Comparison of ENCODE assay signal across 8 cellular contexts in genomic region chr11:6418199-6418957, GRCh38. TPM values are rescaled to one million over a fixed set of nuclear protein-coding genes. Genes with fewer than 3 reads are reported as not detected.
DNase-seq lines count a peak whose midpoint lies in the region; ATAC-seq, FAIRE-seq and TF ChIP-seq lines count a peak whose summit lies in the region.

No MANE protein-coding gene starts in this region.

- H3K36me3 ChIP-seq in HUES48 (ENCODE audit: control insufficient read depth, insufficient read depth, low read length) (no peaks in the 10 kb centered on the region), H1 (ENCODE audit: control insufficient read depth in 2 of 4, insufficient read depth in 4 of 4, low read length in 3 of 4) (no peaks in the 10 kb centered on the region)

- H3K4me2 ChIP-seq in H1 (ENCODE audit: insufficient read depth in 1 of 2, low read depth in 2 of 2, low read length in 2 of 2), result peak overlapping the region; percentile 68 to 90

- H3K4me3 ChIP-seq in HUES48 (ENCODE audit: low read depth, low read length), result peak overlapping the region; percentile 85
- peak overlapping the region; percentile 78 to 97 (median 86) for H3K4me3 ChIP-seq in H1 (ENCODE audit: extremely low read depth in 1 of 4, insufficient read depth in 2 of 4, low read depth in 3 of 4, low read length in 4 of 4)

- H3K27ac ChIP-seq in HUES48 (ENCODE audit: low read depth, low read length) (no peak overlapping the region), H1 (ENCODE audit: low read depth, low read length) (no peak overlapping the region)

- no peak for FAIRE-seq in H1 (lab: Jason Lieb, UNC)

- no peak overlapping the region; the same call in 1 of the 2 replicates for H3K18ac ChIP-seq in H1 (ENCODE audit: extremely low read depth, low read length)

- peaks cover 3% of the 10 kb centered on the region; the same call in 1 of the 2 replicates for H3K4me1 ChIP-seq in HUES48 (ENCODE audit: control insufficient read depth, insufficient read depth, low read length)
- peaks cover 2 to 5% (median 4%) of the 10 kb centered on the region in 4 experiments; a peak in 4 of 7 replicates for H3K4me1 ChIP-seq in H1 (replicated peaks in 1 of 4; ENCODE audit: control insufficient read depth in 3 of 4, insufficient read depth in 4 of 4, low read length in 3 of 4)

- H2BK15ac ChIP-seq in H1 (ENCODE audit: low read length), result no peak overlapping the region

- TF ChIP-seq EP300 in H1 (IDR thresholded peaks at IDR 0.05; ENCODE audit: borderline replicate concordance in 1 of 2, low read depth in 2 of 2, low read length in 2 of 2), result no peak

- H3K4me1 Mint-ChIP-seq in naive thymus-derived CD8-positive, alpha-beta T cell, result peaks cover 6 to 12% (median 10%) of the 10 kb centered on the region in 4 donors
- peaks cover 7% of the 10 kb centered on the region for H3K4me1 Mint-ChIP-seq in T-helper 17 cell

- peak overlapping the region; percentile 51 for H4K5ac ChIP-seq in H1 (ENCODE audit: insufficient read length, low read depth, low read length)

- H3K9me3 ChIP-seq in HUES48 (ENCODE audit: control insufficient read depth, insufficient read depth, low read length) (no peaks in the 10 kb centered on the region), H1 (ENCODE audit: insufficient read depth in 2 of 2, low read depth in 1 of 2, low read length in 1 of 2) (no peaks in the 10 kb centered on the region), T-helper 17 cell (ENCODE audit: control insufficient read depth, low read length, poor library complexity, severe bottlenecking) (no peaks in the 10 kb centered on the region)

- no peak overlapping the region for H3K23ac ChIP-seq in H1 (ENCODE audit: insufficient read length)

- TF ChIP-seq RAD21 in H1 (IDR thresholded peaks at IDR 0.05 in 1 of 2, conservative IDR thresholded peaks at IDR 0.05 in 1 of 2; ENCODE audit: low read depth in 2 of 2, low read length in 2 of 2), result no peak

- peaks cover 18% of the 10 kb centered on the region for H3K27me3 ChIP-seq in HUES48 (ENCODE audit: control insufficient read depth, insufficient read depth, low read length)
- H3K27me3 ChIP-seq in H1 (replicated peaks in 1 of 4; ENCODE audit: control insufficient read depth in 3 of 4, extremely low read depth in 1 of 4, insufficient read depth in 3 of 4, low read length in 3 of 4), result peaks cover 1 to 13% (median 7%) of the 10 kb centered on the region in 4 experiments

- no peaks in the 10 kb centered on the region for H3K9me3 Mint-ChIP-seq in naive thymus-derived CD8-positive, alpha-beta T cell

- peak overlapping the region; percentile 60; the same call in 1 of the 2 replicates for H2AFZ ChIP-seq in H1 (ENCODE audit: low read length)

- POLR2A ChIA-PET in H1 (lab: Charles Lee; ENCODE audit: partially characterized antibody), result interaction anchor here (0.6 to 2.5 kb wide), 5 partner anchors 13 to 1069 kb away, joined by 3 to 10 read pairs (median 3); no protein-coding TSS in a partner anchor
- POLR2A ChIA-PET in naive thymus-derived CD8-positive, alpha-beta T cell (lab: Charles Lee), result interaction anchor here (1.0 to 13.6 kb wide), 9 partner anchors 8 to 40 kb away, joined by 5 to 421 read pairs (median 10); partner anchors contain the start of gene SMPD1

- in situ Hi-C loops in GM13976 (cut with MboI; ENCODE audit: low sequenced_read_pairs, unreplicated experiment), result no loop called here
- in situ Hi-C loops in KBM-7 (cut with MboI; ENCODE audit: low pct_unique_long_range_greater_than_20kb, low sequenced_read_pairs), result no loop called here

- no peak overlapping the region for H2AK5ac ChIP-seq in H1 (ENCODE audit: low read depth, low read length)

- H2BK5ac ChIP-seq in H1 (ENCODE audit: low read depth, low read length), result peak overlapping the region; percentile 52; the same call in 1 of the 2 replicates

- no peak for TF ChIP-seq POLR2A in H1 (IDR thresholded peaks at IDR 0.05; ENCODE audit: control extremely low read depth in 1 of 2, low read depth in 2 of 2, low read length in 2 of 2)

- no peak overlapping the region for H3K56ac ChIP-seq in H1 (replicated peaks; ENCODE audit: insufficient read length, low read depth, low read length)

- H2BK12ac ChIP-seq in H1 (ENCODE audit: low read depth, low read length), result peak overlapping the region; percentile 39; the same call in 1 of the 2 replicates

- H3K4me3 Mint-ChIP-seq in naive thymus-derived CD8-positive, alpha-beta T cell, result peak overlapping the region in 1 of 10 donors; percentile 43
- no peak overlapping the region for H3K4me3 Mint-ChIP-seq in T-helper 17 cell

- peak overlapping the region; percentile 4; the same call in 1 of the 2 replicates for H4K8ac ChIP-seq in H1 (ENCODE audit: extremely low read depth, insufficient read depth, low read length)

- H3K36me3 Mint-ChIP-seq in naive thymus-derived CD8-positive, alpha-beta T cell, result no peaks in the 10 kb centered on the region
- peaks cover 3% of the 10 kb centered on the region for H3K36me3 Mint-ChIP-seq in T-helper 17 cell (ENCODE audit: low read depth)

- DNase-seq in GM03348 (ENCODE audit: low spot score), result peak; percentile 44
- DNase-seq in H1 (ENCODE audit: low read depth in 1 of 2, low spot score in 2 of 2), result no peak
- DNase-seq in naive thymus-derived CD8-positive, alpha-beta T cell, result peak in 2 of 10 donors; percentile 23 to 29
- DNase-seq in GM13976 (ENCODE audit: low spot score), result no peak
- no peak for DNase-seq in T-helper 17 cell
- no peak for DNase-seq in dedifferentiated amniotic fluid mesenchymal stem cell (ENCODE audit: extremely low spot score)
- no peak for DNase-seq in KBM-7

- ATAC-seq in naive thymus-derived CD8-positive, alpha-beta T cell, result peak; percentile 3 to 12
- ATAC-seq in T-helper 17 cell, result no peak

- no peak overlapping the region for H2BK120ac ChIP-seq in H1 (replicated peaks; ENCODE audit: low read depth, low read length)

- no peak overlapping the region for H3K4ac ChIP-seq in H1 (replicated peaks; ENCODE audit: insufficient read length, low read depth, low read length)

- peak overlapping the region; percentile 66 for H4K91ac ChIP-seq in H1 (replicated peaks; ENCODE audit: insufficient read length, low read length)

- H4K20me1 ChIP-seq in H1 (replicated peaks in 1 of 2; ENCODE audit: control insufficient read depth in 1 of 2, insufficient read depth in 2 of 2, low read length in 2 of 2), result no peaks in the 10 kb centered on the region

- no peak for TF ChIP-seq CTCF in H1 (IDR thresholded peaks at IDR 0.05; ENCODE audit: control extremely low read depth in 1 of 3, insufficient read depth in 1 of 3, low read depth in 1 of 3, low read length in 3 of 3)
- TF ChIP-seq CTCF in GM13976 (IDR thresholded peaks at IDR 0.05; ENCODE audit: borderline replicate concordance, control extremely low read depth, extremely low read depth, insufficient read depth, missing control alignments), result no peak

- peaks cover 0 to 15% (median under 1%) of the 10 kb centered on the region in 5 donors for H3K27me3 Mint-ChIP-seq in naive thymus-derived CD8-positive, alpha-beta T cell
- H3K27me3 Mint-ChIP-seq in T-helper 17 cell, result peaks cover 14% of the 10 kb centered on the region

- H3K79me1 ChIP-seq in H1 (ENCODE audit: low read depth, low read length), result 0 out of 2 replicates have a peak, but pooled peaks cover 2% of the 10 kb centered on the region

- H3K79me2 ChIP-seq in H1 (ENCODE audit: control insufficient read depth in 1 of 2, insufficient read depth in 2 of 2, low read length in 2 of 2), result no peaks in the 10 kb centered on the region

- H3K14ac ChIP-seq in H1 (ENCODE audit: insufficient read length), result no peak overlapping the region

- no peak overlapping the region for H2BK20ac ChIP-seq in H1 (ENCODE audit: low read length)

- H3K23me2 ChIP-seq in H1 (ENCODE audit: low read depth, low read length), result peaks cover 3% of the 10 kb centered on the region; the same call in 1 of the 2 replicates

- 30% methylated on average over 12 of the region's 40 CpGs; no CpG with 5 or more reads in 1 of the 2 experiments for WGBS in H1 (ENCODE audit: extremely low coverage in 1 of 2, insufficient coverage in 1 of 2, insufficient read length in 1 of 2, insufficient replicate concordance in 2 of 2, low coverage in 1 of 2, low lambda C conversion rate in 2 of 2, missing lambda C conversion rate in 1 of 2), 2 experiments

- peak overlapping the region; percentile 43; the same call in 1 of the 2 replicates for H3K9ac ChIP-seq in HUES48 (ENCODE audit: low read depth, low read length)
- peak overlapping the region in 1 of 4 experiments; percentile 36; a peak in 1 of 7 replicates for H3K9ac ChIP-seq in H1 (replicated peaks in 1 of 4; ENCODE audit: extremely low read depth in 1 of 4, low read depth in 3 of 4, low read length in 3 of 4)

- H3K27ac Mint-ChIP-seq in naive thymus-derived CD8-positive, alpha-beta T cell, result no peak overlapping the region
- no peak overlapping the region for H3K27ac Mint-ChIP-seq in T-helper 17 cell

- CTCF ChIA-PET in H1 (lab: Charles Lee; ENCODE audit: partially characterized antibody), result interaction anchor here (0.6 to 10.1 kb wide), 8 partner anchors 8 to 319 kb away, joined by 3 to 78 read pairs (median 5); partner anchors contain the start of gene HPX

RNA-seq across cellular contexts. Expression of gene APBB1, which starts 0.5 kb away (rescaled TPM):
- total RNA-seq in H1 (2021; fragmentation: NEBNext Ultra II Directional; extraction: Animal tissue kit (Norgen Biotek cat#: 25700)), result 23.6 and 23.9 TPM in 2 replicates
- polyA plus RNA-seq in H1 (2011; rRNA removed), result 33.1 and 44.7 TPM in 2 replicates
- 34.1 TPM for polyA plus RNA-seq in H1 (2011; cell fraction: cytosol; rRNA removed)
- 50.6 TPM for polyA plus RNA-seq in H1 (2011; cell fraction: nucleus; rRNA removed)
- polyA plus RNA-seq in H1 (2012, experiment 1 of 2), result 17.4 to 30.9 TPM (median 28.2 TPM) in 4 replicates
- 32.6 TPM for polyA plus RNA-seq in H1 (2012, experiment 2 of 2)
- 12.2 TPM for polyA plus RNA-seq in H1 (2013, experiment 1 of 2)
- 10.9 TPM for polyA plus RNA-seq in H1 (2013, experiment 2 of 2)
- 30.4 and 43.2 TPM in 2 replicates for polyA minus RNA-seq in H1 (2011; rRNA and poly(A)+ RNA removed)
- polyA minus RNA-seq in H1 (2011; cell fraction: cytosol; rRNA and poly(A)+ RNA removed), result 16.7 TPM
- polyA minus RNA-seq in H1 (2011; cell fraction: nucleus; rRNA and poly(A)+ RNA removed), result 16.6 TPM
- total RNA-seq in naive thymus-derived CD8-positive, alpha-beta T cell, result 100 to 1,000 TPM; 135 to 141 TPM
- polyA plus RNA-seq in naive thymus-derived CD8-positive, alpha-beta T cell, result 100 to 1,000 TPM; 115 to 196 (median 146) TPM
- total RNA-seq in T-helper 17 cell, result 10 to 100 TPM; 60.0 to 63.3 TPM

RNA-seq across cellular contexts. Expression of gene HPX, which starts 22.4 kb away (rescaled TPM):
- total RNA-seq in H1 (2021; fragmentation: NEBNext Ultra II Directional; extraction: Animal tissue kit (Norgen Biotek cat#: 25700)), result 0.44 and 0.80 TPM in 2 replicates
- polyA plus RNA-seq in H1 (2011; rRNA removed), result 0.96 and 0.97 TPM in 2 replicates
- polyA plus RNA-seq in H1 (2011; cell fraction: cytosol; rRNA removed), result 1.2 TPM
- polyA plus RNA-seq in H1 (2011; cell fraction: nucleus; rRNA removed), result 5.9 TPM
- polyA plus RNA-seq in H1 (2012, experiment 1 of 2), result 0.67 to 1.1 TPM (median 0.82 TPM) in 4 replicates
- 0.29 TPM for polyA plus RNA-seq in H1 (2012, experiment 2 of 2)
- 0.61 TPM for polyA plus RNA-seq in H1 (2013, experiment 1 of 2)
- polyA plus RNA-seq in H1 (2013, experiment 2 of 2), result 0.40 TPM
- 2.2 and 2.4 TPM in 2 replicates for polyA minus RNA-seq in H1 (2011; rRNA and poly(A)+ RNA removed)
- polyA minus RNA-seq in H1 (2011; cell fraction: cytosol; rRNA and poly(A)+ RNA removed), result not detected
- polyA minus RNA-seq in H1 (2011; cell fraction: nucleus; rRNA and poly(A)+ RNA removed), result 5.0 TPM
- 1 to 10 TPM; 1.6 to 1.7 TPM for total RNA-seq in naive thymus-derived CD8-positive, alpha-beta T cell
- not detected for polyA plus RNA-seq in naive thymus-derived CD8-positive, alpha-beta T cell
- total RNA-seq in T-helper 17 cell, result under 1 TPM; 0.47 to 0.86 TPM

RNA-seq across cellular contexts. Expression of gene SMPD1, which starts 28.1 kb away (rescaled TPM):
- total RNA-seq in H1 (2021; fragmentation: NEBNext Ultra II Directional; extraction: Animal tissue kit (Norgen Biotek cat#: 25700)), result 1.9 and 3.1 TPM in 2 replicates
- 2.4 and 4.5 TPM in 2 replicates for polyA plus RNA-seq in H1 (2011; rRNA removed)
- 2.1 TPM for polyA plus RNA-seq in H1 (2011; cell fraction: cytosol; rRNA removed)
- 4.5 TPM for polyA plus RNA-seq in H1 (2011; cell fraction: nucleus; rRNA removed)
- 2.2 to 2.8 TPM (median 2.5 TPM) in 4 replicates for polyA plus RNA-seq in H1 (2012, experiment 1 of 2)
- 2.9 TPM for polyA plus RNA-seq in H1 (2012, experiment 2 of 2)
- 2.8 TPM for polyA plus RNA-seq in H1 (2013, experiment 1 of 2)
- 3.5 TPM for polyA plus RNA-seq in H1 (2013, experiment 2 of 2)
- polyA minus RNA-seq in H1 (2011; rRNA and poly(A)+ RNA removed), result 0.85 and 2.0 TPM in 2 replicates
- 1.2 TPM for polyA minus RNA-seq in H1 (2011; cell fraction: cytosol; rRNA and poly(A)+ RNA removed)
- 2.3 TPM for polyA minus RNA-seq in H1 (2011; cell fraction: nucleus; rRNA and poly(A)+ RNA removed)
- 10 to 100 TPM; 54.8 to 62.0 TPM for total RNA-seq in naive thymus-derived CD8-positive, alpha-beta T cell
- 10 to 100 TPM; 22.4 to 32.6 (median 31.7) TPM for polyA plus RNA-seq in naive thymus-derived CD8-positive, alpha-beta T cell
- total RNA-seq in T-helper 17 cell, result 10 to 100 TPM; 25.3 to 32.9 TPM

RNA-seq across cellular contexts. Expression of gene TRIM3, which starts 55.4 kb away (rescaled TPM):
- 14.3 and 15.7 TPM in 2 replicates for total RNA-seq in H1 (2021; fragmentation: NEBNext Ultra II Directional; extraction: Animal tissue kit (Norgen Biotek cat#: 25700))
- polyA plus RNA-seq in H1 (2011; rRNA removed), result 10.7 and 16.2 TPM in 2 replicates
- polyA plus RNA-seq in H1 (2011; cell fraction: cytosol; rRNA removed), result 12.9 TPM
- 37.0 TPM for polyA plus RNA-seq in H1 (2011; cell fraction: nucleus; rRNA removed)
- polyA plus RNA-seq in H1 (2012, experiment 1 of 2), result 9.7 to 15.3 TPM (median 12.7 TPM) in 4 replicates
- 9.6 TPM for polyA plus RNA-seq in H1 (2012, experiment 2 of 2)
- polyA plus RNA-seq in H1 (2013, experiment 1 of 2), result 9.6 TPM
- 8.1 TPM for polyA plus RNA-seq in H1 (2013, experiment 2 of 2)
- 10.0 and 11.3 TPM in 2 replicates for polyA minus RNA-seq in H1 (2011; rRNA and poly(A)+ RNA removed)
- polyA minus RNA-seq in H1 (2011; cell fraction: cytosol; rRNA and poly(A)+ RNA removed), result 11.4 TPM
- polyA minus RNA-seq in H1 (2011; cell fraction: nucleus; rRNA and poly(A)+ RNA removed), result 24.4 TPM
- 10 to 100 TPM; 20.7 to 25.9 TPM for total RNA-seq in naive thymus-derived CD8-positive, alpha-beta T cell
- polyA plus RNA-seq in naive thymus-derived CD8-positive, alpha-beta T cell, result 1 to 10 TPM; 1.2 to 2.4 (median 1.8) TPM
- 10 to 100 TPM; 14.2 to 21.4 TPM for total RNA-seq in T-helper 17 cell
